24 cellular contexts compared by ENCODE assay signal in the genomic region with DNA sequence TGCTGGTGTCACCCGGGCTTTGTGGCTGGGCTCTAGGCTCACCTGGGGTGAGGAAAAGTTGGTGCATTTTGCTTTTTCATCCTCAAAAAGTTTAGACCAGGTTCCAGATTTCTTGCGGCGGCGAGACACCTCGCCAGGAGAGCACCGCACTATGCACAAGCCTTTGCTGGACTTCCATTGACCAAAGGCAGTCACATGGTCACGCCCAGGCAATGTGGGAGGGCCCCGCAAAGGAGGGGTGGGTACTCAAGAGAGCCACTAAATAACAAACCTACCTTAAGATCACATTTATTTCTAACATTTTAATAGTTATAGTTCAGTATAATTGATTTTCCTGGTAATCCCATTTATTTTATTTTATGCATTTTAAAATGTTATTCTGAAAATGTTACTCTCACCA. TPM values are rescaled to one million over a fixed set of nuclear protein-coding genes. Genes with fewer than 3 reads are reported as not detected.
A peak's percentile ranks its signal among the peaks of the same experiment; 100 is the strongest.
DNase-seq lines count a peak whose midpoint lies in the region; ATAC-seq, FAIRE-seq and TF ChIP-seq lines count a peak whose summit lies in the region.
"Had no signal": no experiment of that assay in that cellular context is flagged by ENCODE, and none has a peak within 500 bp of the region (broad histone marks: within the 10 kb centered on the region; RNA-seq: fewer than 3 reads in every experiment).

No MANE protein-coding gene starts in this region.

- FAIRE-seq in HepG2 (lab: Jason Lieb, UNC): no peak
- FAIRE-seq: frontal cortex, pancreas had no signal

- H3K27me3 ChIP-seq in HepG2 (ENCODE audit: control insufficient read depth in 1 of 2, insufficient read depth in 2 of 2, low read length in 2 of 2): no peaks in the 10 kb centered on the region; a peak in 1 of 5 replicates
- no peaks in the 10 kb centered on the region for H3K27me3 ChIP-seq in right lobe of liver
- no peaks in the 10 kb centered on the region for H3K27me3 ChIP-seq in MM.1S (replicated peaks; ENCODE audit: insufficient read depth, low read length)
- H3K27me3 ChIP-seq: ascending aorta, pancreas, sigmoid colon had no signal

- BruUV-seq in HepG2 (replicated peaks; lab: Mats Ljungman, UMichigan): no TSS peak

- TF ChIP-seq EP300 in HepG2 (IDR thresholded peaks at IDR 0.05; ENCODE audit: low read depth in 2 of 2, low read length in 2 of 2) (no peak), HepG2 (CRISPR knock-in tag; IDR thresholded peaks at IDR 0.05; ENCODE audit: borderline replicate concordance) (no peak)

- CTCF ChIA-PET in HepG2 (lab: Yijun Ruan, JAX; ENCODE audit: low intra/inter-chr PET ratio, low total read pairs): no interaction called here

- H3K9me3 Mint-ChIP-seq in T-helper 2 cell treated with Interferon-gamma antibody and Interleukin-4, amounts not matched to agents 5 μg/mL and 100 μg/mL, for 36 hours: no peaks in the 10 kb centered on the region
- H3K9me3 Mint-ChIP-seq: CD8-positive, alpha-beta memory T cell; natural killer cell; T-cell had no signal

- intact Hi-C loops in HepG2 (cut with micrococcal nuclease; ENCODE audit: unreplicated experiment) (loop anchor here (5.0 kb wide), 1 partner anchor 59 kb away; no protein-coding TSS in a partner anchor), right lobe of liver (cut with DNase I) (no loop called here)

- H2AFZ ChIP-seq in HepG2 (ENCODE audit: low read length) (no peak overlapping the region), MM.1S (ENCODE audit: low read length) (peak overlapping the region; percentile 81; the same call in 1 of the 2 replicates)

- H3K4me3 ChIP-seq in HepG2 (replicated peaks in 1 of 3; ENCODE audit: insufficient read depth in 1 of 3, low read depth in 2 of 3, low read length in 3 of 3) (peak overlapping the region in 2 of 3 experiments; percentile 61 to 85; a peak in 1 of 6 replicates), right lobe of liver (no peak overlapping the region), MM.1S (ENCODE audit: low read length) (no peak overlapping the region)

- H3K79me2 ChIP-seq in HepG2 (ENCODE audit: insufficient read depth, low read length): peaks cover 7% of the 10 kb centered on the region
- H3K79me2 ChIP-seq in MM.1S (ENCODE audit: low read length): no peaks in the 10 kb centered on the region

- H4K20me1 ChIP-seq in HepG2 (ENCODE audit: insufficient read depth, low read length) (no peaks in the 10 kb centered on the region), MM.1S (ENCODE audit: insufficient read depth, low read length) (no peaks in the 10 kb centered on the region)

- no peak overlapping the region for H3K4me3 Mint-ChIP-seq in T-helper 2 cell treated with Interferon-gamma antibody and Interleukin-4, amounts not matched to agents 5 μg/mL and 100 μg/mL, for 36 hours
- H3K4me3 Mint-ChIP-seq: natural killer cell had no signal

- DNase-seq in HepG2 (ENCODE audit: low spot score) (no peak), right lobe of liver (no peak), MM.1S (no peak), erythroblast (lab: John Stamatoyannopoulos, UW) (peak; percentile 1 to 11), pons (ENCODE audit: low spot score) (no peak), activated gamma-delta T cell (lab: John Stamatoyannopoulos, UW) (no peak)
- DNase-seq in T-helper 2 cell treated with Interferon-gamma antibody and Interleukin-4, amounts not matched to agents 5 μg/mL and 100 μg/mL, for 36 hours (ENCODE audit: low spot score): no peak
- DNase-seq: activated CD4-positive, alpha-beta T cell treated with anti-CD3 and anti-CD28 coated beads, Interleukin-2, amount 50 U/mL, for 1 hour; activated CD8-positive, alpha-beta memory T cell treated with anti-CD3 and anti-CD28 coated beads, Interleukin-2, amount 50 U/mL, for 48 hours; CD8-positive, alpha-beta memory T cell; H7; Kasumi-1; left cardiac atrium; natural killer cell; NCI-H1092 treated with DMSO at 0.1 percent for 48 hours; NCI-H526 treated with DMSO at 0.1 percent for 48 hours; OCI-M1; pancreas; Right ventricle myocardium superior; sigmoid colon; T-cell had no signal

- H3K4me1 Mint-ChIP-seq in T-helper 2 cell treated with Interferon-gamma antibody and Interleukin-4, amounts not matched to agents 5 μg/mL and 100 μg/mL, for 36 hours (ENCODE audit: low read depth): peaks cover 26% of the 10 kb centered on the region

- in situ Hi-C loops in HepG2 (cut with HindIII; ENCODE audit: extremely low pct_ligation_motif_present, low pct_unique_long_range_greater_than_20kb): no loop called here

- peak overlapping the region; percentile 94 for H3K4me2 ChIP-seq in HepG2 (ENCODE audit: low read depth, low read length)
- H3K4me2 ChIP-seq in MM.1S (ENCODE audit: low read depth, low read length): peak overlapping the region; percentile 70; the same call in 1 of the 2 replicates

- no peak for TF ChIP-seq RAD21 in HepG2 (CRISPR knock-in tag; IDR thresholded peaks at IDR 0.05)

- H3K36me3 ChIP-seq in HepG2 (replicated peaks in 1 of 2; ENCODE audit: control insufficient read depth in 1 of 2, insufficient read depth in 2 of 2, low read length in 2 of 2) (no peaks in the 10 kb centered on the region), right lobe of liver (no peaks in the 10 kb centered on the region), MM.1S (replicated peaks; ENCODE audit: insufficient read depth, low read length) (no peaks in the 10 kb centered on the region)
- H3K36me3 ChIP-seq: ascending aorta, pancreas, sigmoid colon had no signal

- POLR2A ChIA-PET in HepG2 (lab: Yijun Ruan, JAX): no interaction called here

- no peaks in the 10 kb centered on the region for H3K9me3 ChIP-seq in HepG2 (ENCODE audit: low read length)
- no peaks in the 10 kb centered on the region for H3K9me3 ChIP-seq in right lobe of liver
- H3K9me3 ChIP-seq in MM.1S (replicated peaks; ENCODE audit: insufficient read depth, low read length): no peaks in the 10 kb centered on the region
- H3K9me3 ChIP-seq: ascending aorta, pancreas, sigmoid colon had no signal

- no peaks in the 10 kb centered on the region for H3K9me2 ChIP-seq in MM.1S (replicated peaks; ENCODE audit: insufficient read depth, low read length)

- ATAC-seq in HepG2 (no peak), right lobe of liver (no peak), HG02970 (IDR thresholded peaks at IDR 0.05; ENCODE audit: low FRiP score, unreplicated experiment) (no peak)
- ATAC-seq: natural killer cell, pancreas, T-cell had no signal

- H3K4me1 ChIP-seq in HepG2 (ENCODE audit: insufficient read depth, low read length): peaks cover 47% of the 10 kb centered on the region
- peaks cover 0 to 38% (median 9%) of the 10 kb centered on the region in 4 donors for H3K4me1 ChIP-seq in right lobe of liver
- peaks cover 6% of the 10 kb centered on the region; the same call in 1 of the 2 replicates for H3K4me1 ChIP-seq in MM.1S (ENCODE audit: low read length)

- H3F3A ChIP-seq in MM.1S (ENCODE audit: insufficient read depth, low read length): peaks cover 6% of the 10 kb centered on the region; the same call in 1 of the 2 replicates

- peaks cover 2% of the 10 kb centered on the region for H3K36me3 Mint-ChIP-seq in T-helper 2 cell treated with Interferon-gamma antibody and Interleukin-4, amounts not matched to agents 5 μg/mL and 100 μg/mL, for 36 hours (ENCODE audit: low read depth)
- H3K36me3 Mint-ChIP-seq: natural killer cell, T-cell had no signal

- WGBS in HepG2 (ENCODE audit: low lambda C conversion rate): 92% methylated on average over 8 of the region's 8 CpGs
- WGBS in right lobe of liver (ENCODE audit: insufficient coverage, low coverage, low lambda C conversion rate, missing lambda C conversion rate): 97% methylated on average over 4 of the region's 8 CpGs

- TF ChIP-seq POLR2A in HepG2 (IDR thresholded peaks at IDR 0.05; ENCODE audit: insufficient read depth in 1 of 2, low read depth in 2 of 2, low read length in 2 of 2): no peak
- no peak for TF ChIP-seq POLR2A in right lobe of liver (IDR thresholded peaks at IDR 0.05)
- no peak for TF ChIP-seq POLR2A in erythroblast (IDR thresholded peaks at IDR 0.05; ENCODE audit: low read length)

- no peak for TF ChIP-seq CTCF in HepG2 (CRISPR knock-in tag; IDR thresholded peaks at IDR 0.05)
- TF ChIP-seq CTCF in right lobe of liver (IDR thresholded peaks at IDR 0.05): no peak
- no peak for TF ChIP-seq CTCF in MM.1S (IDR thresholded peaks at IDR 0.05; ENCODE audit: low read length)

- no peak overlapping the region for H3K27ac ChIP-seq in HepG2 (ENCODE audit: extremely low read length, insufficient read depth, low read length)
- no peak overlapping the region for H3K27ac ChIP-seq in right lobe of liver
- no peak overlapping the region for H3K27ac ChIP-seq in MM.1S (ENCODE audit: low read length)
- H3K27ac ChIP-seq: pancreas had no signal

- H3K9ac ChIP-seq in HepG2 (ENCODE audit: insufficient read depth, low read depth, low read length): no peak overlapping the region
- H3K9ac ChIP-seq in MM.1S (ENCODE audit: low read length): no peak overlapping the region

- H3K27me3 Mint-ChIP-seq in T-helper 2 cell treated with Interferon-gamma antibody and Interleukin-4, amounts not matched to agents 5 μg/mL and 100 μg/mL, for 36 hours (ENCODE audit: low read depth): no peaks in the 10 kb centered on the region

- H3K27ac Mint-ChIP-seq in T-helper 2 cell treated with Interferon-gamma antibody and Interleukin-4, amounts not matched to agents 5 μg/mL and 100 μg/mL, for 36 hours: no peak overlapping the region
- H3K27ac Mint-ChIP-seq: natural killer cell had no signal

RNA-seq across cellular contexts. Expression of a gene that starts 3.0 kb away (rescaled TPM):
- 18.0 and 23.3 TPM in 2 replicates for total RNA-seq in HepG2 (2016; rRNA removed; fragmentation: Illumina TruSeq; extraction: Trizol)
- total RNA-seq in HepG2 (2016; cell fraction: cytosol; rRNA removed; fragmentation: Illumina TruSeq; extraction: Trizol; ENCODE audit: low read depth): 9.2 and 11.4 TPM in 2 replicates
- total RNA-seq in HepG2 (2016; cell fraction: insoluble cytoplasmic fraction; rRNA removed; fragmentation: Illumina TruSeq; extraction: Trizol): 17.5 and 21.2 TPM in 2 replicates
- 11.3 and 16.2 TPM in 2 replicates for total RNA-seq in HepG2 (2016; cell fraction: membrane; rRNA removed; fragmentation: Illumina TruSeq; extraction: Trizol)
- total RNA-seq in HepG2 (2016; cell fraction: nucleus; rRNA removed; fragmentation: Illumina TruSeq; extraction: Trizol): 24.2 TPM in 2 replicates
- 6.2 and 6.9 TPM in 2 replicates for polyA plus RNA-seq in HepG2 (2011; rRNA removed)
- 5.1 and 7.1 TPM in 2 replicates for polyA plus RNA-seq in HepG2 (2011; cell fraction: cytosol; rRNA removed)
- 7.2 and 8.6 TPM in 2 replicates for polyA plus RNA-seq in HepG2 (2011; cell fraction: nucleus; rRNA removed)
- 6.4 and 7.5 TPM in 2 replicates for polyA plus RNA-seq in HepG2 (2012)
- 0.37 and 0.47 TPM in 2 replicates for polyA plus RNA-seq in HepG2 (2016; cell fraction: cytosol; fragmentation: Illumina TruSeq; extraction: Trizol; ENCODE audit: low read depth)
- 19.2 and 19.4 TPM in 2 replicates for polyA plus RNA-seq in HepG2 (2016; cell fraction: insoluble cytoplasmic fraction; fragmentation: Illumina TruSeq; extraction: Trizol; ENCODE audit: low read depth)
- 1.4 TPM in 2 replicates for polyA plus RNA-seq in HepG2 (2016; cell fraction: membrane; fragmentation: Illumina TruSeq; extraction: Trizol; ENCODE audit: low read depth)
- polyA plus RNA-seq in HepG2 (2016; cell fraction: nucleus; fragmentation: Illumina TruSeq; extraction: Trizol; ENCODE audit: insufficient read depth, low read depth): 11.5 and 13.4 TPM in 2 replicates
- polyA minus RNA-seq in HepG2 (2011; rRNA and poly(A)+ RNA removed; ENCODE audit: low replicate concordance): 2.9 and 11.2 TPM in 2 replicates
- polyA minus RNA-seq in HepG2 (2011; cell fraction: cytosol; rRNA and poly(A)+ RNA removed): 8.8 and 11.3 TPM in 2 replicates
- 33.9 and 35.4 TPM in 2 replicates for polyA minus RNA-seq in HepG2 (2011; cell fraction: nucleus; rRNA and poly(A)+ RNA removed)
- total RNA-seq in right lobe of liver: 10 to 100 TPM in 5 of 6 experiments, 1 to 10 TPM in 1; 8.4 to 15.9 (median 11.7) TPM

Comparison
In these comparisons a context has a peak if more than half of its experiments do, and no peak if none do; other contexts are left out.
1. H3K4me3 ChIP-seq: peak in HepG2 (2 of 3); none in right lobe of liver (0 of 3) and MM.1S (single experiment).
2. DNase-seq: peak in erythroblast (2 of 2); none in HepG2 (single experiment), right lobe of liver (0 of 3), MM.1S (single experiment), pons (single experiment), T-helper 2 cell treated with Interferon-gamma antibody and Interleukin-4, amounts not matched to agents 5 μg/mL and 100 μg/mL, for 36 hours (single experiment) and activated gamma-delta T cell (single experiment).